Comparison of ENCODE assay signal across 28 cellular contexts in the genomic region with DNA sequence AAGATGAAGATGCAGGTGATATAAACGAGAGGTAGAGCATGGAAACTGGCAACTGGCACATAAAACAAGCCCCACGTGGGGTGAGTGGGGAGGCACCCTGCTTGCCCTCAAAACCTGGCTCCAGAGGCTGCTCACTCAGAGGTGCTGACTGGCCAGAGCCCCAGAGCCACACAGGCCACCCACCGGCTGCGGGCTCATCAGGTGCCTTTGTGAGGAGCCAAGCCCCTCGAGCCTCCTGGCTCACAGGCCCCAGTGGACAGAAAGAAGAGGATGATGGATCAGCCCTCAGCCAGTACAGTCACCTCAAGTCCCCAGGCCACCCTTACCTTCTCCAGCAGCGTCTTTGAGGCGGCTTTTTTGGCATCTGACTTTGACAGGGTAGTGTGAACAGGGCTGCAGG.
"Had no signal": no experiment of that assay in that cellular context is flagged by ENCODE, and none has a peak within 500 bp of the region (broad histone marks: within the 10 kb centered on the region; RNA-seq: fewer than 3 reads in every experiment).

No MANE protein-coding gene starts in this region.

- H3K9me3 Mint-ChIP-seq: naive thymus-derived CD4-positive, alpha-beta T cell; natural killer cell; nephron; stimulated activated memory B cell treated with anti-CD40 and anti-IgM and Interleukin-4, amounts not matched to agents 10 μg/mL and 1 μg/mL and 100 μg/mL, for 72 hours; stimulated activated naive CD8-positive, alpha-beta T cell treated with anti-CD3 and anti-CD28 coated beads, Interleukin-15, amount 100 ng/mL, for 72 hours; type B pancreatic cell had no signal

- H2AFZ ChIP-seq: parathyroid adenoma had no signal

- H3K4me1 Mint-ChIP-seq: nephron had no signal

- H3K36me3 ChIP-seq: ovary, uterus had no signal

- H3K4me3 ChIP-seq: ovary, psoas muscle, right lobe of liver, sigmoid colon, suprapubic skin, testis, tibial artery, transverse colon, upper lobe of right lung, uterus had no signal

- H3K27me3 ChIP-seq: ovary, right lobe of liver, sigmoid colon, suprapubic skin, testis, tibial artery, transverse colon, upper lobe of right lung, uterus had no signal

- H3K27me3 Mint-ChIP-seq: naive thymus-derived CD4-positive, alpha-beta T cell; progenitor cell of endocrine pancreas; stimulated activated memory B cell treated with anti-CD40 and anti-IgM and Interleukin-4, amounts not matched to agents 10 μg/mL and 1 μg/mL and 100 μg/mL, for 72 hours; stimulated activated naive CD8-positive, alpha-beta T cell treated with anti-CD3 and anti-CD28 coated beads, Interleukin-15, amount 100 ng/mL, for 72 hours; type B pancreatic cell had no signal

- H3K4me1 ChIP-seq: parathyroid adenoma, testis, uterus had no signal

- FAIRE-seq: small intestine had no signal

- H3K36me3 Mint-ChIP-seq: natural killer cell had no signal

- H3K9me3 ChIP-seq: ovary, psoas muscle, right lobe of liver, sigmoid colon, suprapubic skin, testis, tibial artery, transverse colon, upper lobe of right lung, uterus had no signal

- H3K4me3 Mint-ChIP-seq: naive thymus-derived CD4-positive, alpha-beta T cell; natural killer cell; nephron; stimulated activated memory B cell treated with anti-CD40 and anti-IgM and Interleukin-4, amounts not matched to agents 10 μg/mL and 1 μg/mL and 100 μg/mL, for 72 hours; stimulated activated naive CD8-positive, alpha-beta T cell treated with anti-CD3 and anti-CD28 coated beads, Interleukin-15, amount 100 ng/mL, for 72 hours; type B pancreatic cell had no signal

- H3K27ac Mint-ChIP-seq: naive thymus-derived CD4-positive, alpha-beta T cell; natural killer cell; nephron; stimulated activated memory B cell treated with anti-CD40 and anti-IgM and Interleukin-4, amounts not matched to agents 10 μg/mL and 1 μg/mL and 100 μg/mL, for 72 hours; type B pancreatic cell had no signal

- H3K79me2 ChIP-seq: parathyroid adenoma had no signal

- H3K9ac ChIP-seq: parathyroid adenoma had no signal

- H3K27ac ChIP-seq: ovary, parathyroid adenoma, psoas muscle, right lobe of liver, sigmoid colon, suprapubic skin, testis, tibial artery, transverse colon, upper lobe of right lung, uterus had no signal

- DNase-seq: naive thymus-derived CD4-positive, alpha-beta T cell; natural killer cell; occipital lobe; ovary; psoas muscle; right cardiac atrium; right lobe of liver; sigmoid colon; small intestine; stimulated activated CD4-positive, alpha-beta T cell treated with anti-CD3 and anti-CD28 coated beads, Interleukin-15, amount 100 ng/mL, for 24 hours; stimulated activated CD4-positive, alpha-beta T cell treated with anti-CD3 and anti-CD28 coated beads, Interleukin-2, amount 100 ng/mL, for 24 hours; stimulated activated CD4-positive, alpha-beta T cell treated with anti-CD3 and anti-CD28 coated beads, Interleukin-2, amount 100 ng/mL, for 48 hours; stimulated activated CD4-positive, alpha-beta T cell treated with anti-CD3 and anti-CD28 coated beads, Interleukin-4, amount 100 ng/mL, for 24 hours; stimulated activated naive CD4-positive, alpha-beta T cell; stimulated activated naive CD8-positive, alpha-beta T cell treated with anti-CD3 and anti-CD28 coated beads, Interleukin-15, amount 100 ng/mL, for 72 hours; stimulated activated naive CD8-positive, alpha-beta T cell treated with anti-CD3 and anti-CD28 coated beads, Interleukin-15, Interleukin-2, amounts not matched to agents 100 U/mL and 50 U/mL, for 24 hours; substantia nigra; testis; tibial artery; transverse colon; upper lobe of right lung; uterus had no signal
